ENCODE assay signal across 8 cellular contexts in the genomic region with DNA sequence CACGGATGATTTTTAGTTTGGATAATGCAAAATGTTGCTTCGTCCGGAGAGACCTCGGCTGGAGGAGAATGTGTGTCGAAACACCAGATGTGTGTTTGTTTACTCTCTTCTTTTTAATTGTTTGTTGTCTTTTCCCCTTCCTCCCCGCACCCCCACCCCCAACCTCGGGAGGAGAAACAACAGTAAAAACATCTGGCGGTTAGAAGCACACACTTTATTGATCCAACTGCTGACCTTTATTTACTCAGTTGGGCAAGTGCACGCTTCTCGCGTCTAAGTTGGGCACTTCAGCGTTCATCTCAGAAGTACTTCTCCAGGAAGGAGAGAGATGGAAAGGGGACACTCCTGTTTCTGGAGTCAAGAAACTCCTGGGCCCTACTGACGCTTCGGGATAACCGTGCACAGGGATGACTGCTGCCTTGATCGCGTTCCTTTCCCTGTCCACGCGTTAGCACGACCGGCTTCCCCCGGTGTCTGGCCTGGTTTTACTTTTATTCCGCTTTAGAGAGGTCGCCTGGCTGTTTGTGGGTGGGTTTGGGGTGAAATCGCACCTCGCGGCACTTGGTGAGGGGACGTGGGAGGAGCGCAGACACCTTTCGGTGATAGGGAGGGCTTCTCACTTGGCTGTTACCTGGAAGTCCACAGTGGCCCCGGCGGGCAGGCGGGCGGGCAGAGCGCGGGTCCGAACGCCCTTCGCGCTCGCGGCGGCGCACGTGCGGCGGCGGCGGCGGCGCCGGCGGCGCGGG.
A peak's percentile ranks its signal among the peaks of the same experiment; 100 is the strongest.
DNase-seq lines count a peak whose midpoint lies in the region; ATAC-seq and TF ChIP-seq lines count a peak whose summit lies in the region.

No MANE protein-coding gene starts in this region.

- intact Hi-C loops in HCT116 (cut with micrococcal nuclease) = loop anchor here (1.0 to 10.0 kb wide), 2 partner anchors 318 to 1588 kb away; no protein-coding TSS in a partner anchor
- intact Hi-C loops in activated B cell treated with CpG ODN at 0.5 μM for 24 hours (cut with micrococcal nuclease) = loop anchor here (10.0 kb wide), 2 partner anchors 318 to 1618 kb away; no protein-coding TSS in a partner anchor
- intact Hi-C loops in right cardiac atrium (cut with DNase I) = no loop called here
- intact Hi-C loops in sigmoid colon (cut with DNase I) = loop anchor here (5.0 to 10.0 kb wide), 2 partner anchors 448 to 835 kb away; partner anchors contain the start of gene MDFIC

- no peak overlapping the region for H3K27ac ChIP-seq in BLaER1
- H3K27ac ChIP-seq in HCT116 (ENCODE audit: low read depth, low read length) = no peak overlapping the region
- H3K27ac ChIP-seq in right cardiac atrium (ENCODE audit: low read length) = peak overlapping the region; percentile 26
- peak overlapping the region; percentile 93 to 97 (median 96) for H3K27ac ChIP-seq in sigmoid colon

- H3K4me3 ChIP-seq in BLaER1 = no peak overlapping the region
- H3K4me3 ChIP-seq in HCT116 (replicated peaks in 1 of 2; ENCODE audit: low read depth in 1 of 2, low read length in 2 of 2) = peak overlapping the region; percentile 59 to 80
- H3K4me3 ChIP-seq in right cardiac atrium (ENCODE audit: low read length) = peak overlapping the region; percentile 64
- peak overlapping the region; percentile 74 to 87 (median 82) for H3K4me3 ChIP-seq in sigmoid colon

- H3K9me3 Mint-ChIP-seq in activated B cell treated with CpG ODN at 0.5 μM for 24 hours = no peaks in the 10 kb centered on the region

- no peaks in the 10 kb centered on the region for H3K36me3 ChIP-seq in BLaER1
- no peaks in the 10 kb centered on the region for H3K36me3 ChIP-seq in HCT116 (ENCODE audit: control insufficient read depth in 1 of 2, insufficient read depth in 2 of 2, low read length in 2 of 2)
- H3K36me3 ChIP-seq in sigmoid colon = no peaks in the 10 kb centered on the region

- H3K9ac ChIP-seq in BLaER1 (no peak overlapping the region), HCT116 (ENCODE audit: low read length) (peak overlapping the region; percentile 58; the same call in 1 of the 2 replicates)

- no peak for TF ChIP-seq RAD21 in HCT116 (IDR thresholded peaks at IDR 0.05; ENCODE audit: low read depth)

- POLR2A ChIA-PET in HCT116 (lab: Charles Lee) = interaction anchor here (0.7 kb wide), 1 partner anchor 1764 kb away, joined by 3 read pairs; no protein-coding TSS in a partner anchor
- POLR2A ChIA-PET in activated B cell treated with CpG ODN at 0.5 μM for 24 hours (lab: Charles Lee) = interaction anchor here (0.7 kb wide), 1 partner anchor 1179 kb away, joined by 10 read pairs; no protein-coding TSS in a partner anchor

- RAD21 ChIA-PET in HCT116 (lab: Charles Lee; ENCODE audit: low non-redundant PET in 1 of 2, low total read pairs in 2 of 2, uncharacterized antibody in 2 of 2, unreplicated experiment in 2 of 2) = interaction anchor here in 1 of 2 experiments (0.7 kb wide), 1 partner anchor 1620 kb away, joined by 3 read pairs; no protein-coding TSS in a partner anchor

- BruUV-seq in HCT116 (replicated peaks; lab: Mats Ljungman, UMichigan) = no TSS peak

- H3K27me3 ChIP-seq in BLaER1 (peaks cover 64% of the 10 kb centered on the region), HCT116 (ENCODE audit: insufficient read depth, low read length) (no peaks in the 10 kb centered on the region), right cardiac atrium (ENCODE audit: control insufficient read depth, insufficient read depth) (no peaks in the 10 kb centered on the region), sigmoid colon (peaks cover 0 to 10% (median 0%) of the 10 kb centered on the region in 3 donors)

- CTCF ChIA-PET in HCT116 (lab: Charles Lee) (no interaction called here), activated B cell treated with CpG ODN at 0.5 μM for 24 hours (lab: Charles Lee) (no interaction called here)

- H3K9me3 ChIP-seq in BLaER1 (peaks cover 28% of the 10 kb centered on the region), HCT116 (ENCODE audit: control insufficient read depth in 1 of 2, insufficient read depth in 1 of 2, low read depth in 1 of 2, low read length in 2 of 2) (no peaks in the 10 kb centered on the region), right cardiac atrium (ENCODE audit: control insufficient read depth, low read length) (no peaks in the 10 kb centered on the region), sigmoid colon (no peaks in the 10 kb centered on the region)

- no peaks in the 10 kb centered on the region for H3K9me2 ChIP-seq in HCT116 (ENCODE audit: insufficient read depth)

- peaks cover 49% of the 10 kb centered on the region for H3K27me3 Mint-ChIP-seq in activated B cell treated with CpG ODN at 0.5 μM for 24 hours

- H3K36me3 Mint-ChIP-seq in activated B cell treated with CpG ODN at 0.5 μM for 24 hours (ENCODE audit: low read depth) = no peaks in the 10 kb centered on the region

- H3K4me2 ChIP-seq in BLaER1 (peak overlapping the region; percentile 93; the same call in 1 of the 2 replicates), HCT116 (ENCODE audit: low read length) (peak overlapping the region; percentile 99)

- TF ChIP-seq POLR2A in HCT116 (IDR thresholded peaks at IDR 0.05; ENCODE audit: borderline replicate concordance, extremely low read depth, insufficient read depth, insufficient read length) (no peak), sigmoid colon (IDR thresholded peaks at IDR 0.05) (no peak)

- H4K20me1 ChIP-seq in BLaER1 (peaks cover 33% of the 10 kb centered on the region), HCT116 (ENCODE audit: insufficient read depth) (no peaks in the 10 kb centered on the region)

- WGBS in right cardiac atrium = 2% methylated on average over 55 of the region's 55 CpGs
- 0 to 2% methylated on average over 55 of the region's 55 CpGs for WGBS in sigmoid colon, 2 donors

- H3K4me3 Mint-ChIP-seq in activated B cell treated with CpG ODN at 0.5 μM for 24 hours = peak overlapping the region; percentile 86

- H3K27ac Mint-ChIP-seq in activated B cell treated with CpG ODN at 0.5 μM for 24 hours = no peak overlapping the region

- H3K4me1 ChIP-seq in BLaER1 = peaks cover 15% of the 10 kb centered on the region
- H3K4me1 ChIP-seq in HCT116 (ENCODE audit: control insufficient read depth in 1 of 2, insufficient read depth in 2 of 2, low read length in 2 of 2) = peaks cover 4 to 26% of the 10 kb centered on the region in 2 experiments; a peak in 3 of 4 replicates
- peaks cover 3% of the 10 kb centered on the region for H3K4me1 ChIP-seq in right cardiac atrium (ENCODE audit: control insufficient read depth, insufficient read depth, low read length)
- H3K4me1 ChIP-seq in sigmoid colon = peaks cover 0 to 29% (median 15%) of the 10 kb centered on the region in 4 donors

- ATAC-seq in HCT116 (peak; percentile 3; the same call in 1 of the 2 replicates), activated B cell treated with CpG ODN at 0.5 μM for 24 hours (ENCODE audit: low read depth) (no peak), right cardiac atrium (no peak), HG02763 (IDR thresholded peaks at IDR 0.05; ENCODE audit: unreplicated experiment) (no peak), GM21723 (IDR thresholded peaks at IDR 0.05; ENCODE audit: unreplicated experiment) (no peak)

- TF ChIP-seq EP300 in sigmoid colon (IDR thresholded peaks at IDR 0.05) = no peak

- DNase-seq in HCT116 (ENCODE audit: low read depth, low spot score) = no peak
- DNase-seq in activated B cell treated with CpG ODN at 0.5 μM for 24 hours = no peak
- DNase-seq in right cardiac atrium = peak in 2 of 3 donors; percentile 35 to 43
- DNase-seq in sigmoid colon = peak; percentile 69
- no peak for DNase-seq in cerebellar cortex (ENCODE audit: low spot score)

- TF ChIP-seq CTCF in HCT116 (IDR thresholded peaks at IDR 0.05 in 2 of 3, conservative IDR thresholded peaks at IDR 0.05 in 1 of 3; ENCODE audit: borderline replicate concordance in 1 of 3, insufficient read depth in 1 of 3, low read depth in 2 of 3, low read length in 2 of 3) (no peak), activated B cell treated with CpG ODN at 0.5 μM for 24 hours (IDR thresholded peaks at IDR 0.05) (no peak), sigmoid colon (IDR thresholded peaks at IDR 0.05) (no peak)

- H3K79me2 ChIP-seq in HCT116 (ENCODE audit: insufficient read depth, low read length) = no peaks in the 10 kb centered on the region

- peak overlapping the region; percentile 92 for H2AFZ ChIP-seq in HCT116 (ENCODE audit: low read depth, low read length, poor library complexity, severe bottlenecking)

- peaks cover 49% of the 10 kb centered on the region for H3K4me1 Mint-ChIP-seq in activated B cell treated with CpG ODN at 0.5 μM for 24 hours

TF ChIP-seq in HCT116, 20 proteins besides CTCF, POLR2A, EP300 and RAD21 (continues in another document):
- TF ChIP-seq, protein P1, sequence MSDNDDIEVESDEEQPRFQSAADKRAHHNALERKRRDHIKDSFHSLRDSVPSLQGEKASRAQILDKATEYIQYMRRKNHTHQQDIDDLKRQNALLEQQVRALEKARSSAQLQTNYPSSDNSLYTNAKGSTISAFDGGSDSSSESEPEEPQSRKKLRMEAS (IDR thresholded peaks at IDR 0.05) = no peak
- TF ChIP-seq CEBPB (IDR thresholded peaks at IDR 0.05; ENCODE audit: low read depth) = no peak
- no peak for TF ChIP-seq ZNF274 (IDR thresholded peaks at IDR 0.05; ENCODE audit: low read depth, low read length)
- no peak for TF ChIP-seq SIN3A (IDR thresholded peaks at IDR 0.05; ENCODE audit: low read depth)
- TF ChIP-seq FOSL1 (IDR thresholded peaks at IDR 0.05; ENCODE audit: low read depth) = no peak
- no peak for TF ChIP-seq CBX3 (IDR thresholded peaks at IDR 0.05; ENCODE audit: low read depth)
- no peak for TF ChIP-seq EGR1 (IDR thresholded peaks at IDR 0.05; ENCODE audit: low read depth)
- no peak for TF ChIP-seq JUND (IDR thresholded peaks at IDR 0.05)
- no peak for TF ChIP-seq YY1 (IDR thresholded peaks at IDR 0.05; ENCODE audit: extremely low read depth, insufficient replicate concordance, low read depth, low read length)
- TF ChIP-seq ZBTB33 (IDR thresholded peaks at IDR 0.05; ENCODE audit: extremely low read depth, insufficient replicate concordance, low read length) = no peak
- no peak for TF ChIP-seq ELF1 (IDR thresholded peaks at IDR 0.05; ENCODE audit: borderline replicate concordance, low read depth)

Comparison
In these comparisons a context has a peak if more than half of its experiments do, and no peak if none do; other contexts are left out.
1. H3K27ac ChIP-seq: peak in right cardiac atrium (single experiment) and sigmoid colon (4 of 4); none in BLaER1 (single experiment) and HCT116 (single experiment).
2. DNase-seq: peak in right cardiac atrium (2 of 3) and sigmoid colon (single experiment); none in HCT116 (single experiment), activated B cell treated with CpG ODN at 0.5 μM for 24 hours (single experiment) and cerebellar cortex (single experiment).
3. intact Hi-C loops: an anchor here in HCT116 (1.0 to 10.0 kb wide), activated B cell treated with CpG ODN at 0.5 μM for 24 hours (10.0 kb wide) and sigmoid colon (5.0 to 10.0 kb wide); none called in right cardiac atrium.